Comparison of ENCODE assay signal across 8 cellular contexts in the genomic region with DNA sequence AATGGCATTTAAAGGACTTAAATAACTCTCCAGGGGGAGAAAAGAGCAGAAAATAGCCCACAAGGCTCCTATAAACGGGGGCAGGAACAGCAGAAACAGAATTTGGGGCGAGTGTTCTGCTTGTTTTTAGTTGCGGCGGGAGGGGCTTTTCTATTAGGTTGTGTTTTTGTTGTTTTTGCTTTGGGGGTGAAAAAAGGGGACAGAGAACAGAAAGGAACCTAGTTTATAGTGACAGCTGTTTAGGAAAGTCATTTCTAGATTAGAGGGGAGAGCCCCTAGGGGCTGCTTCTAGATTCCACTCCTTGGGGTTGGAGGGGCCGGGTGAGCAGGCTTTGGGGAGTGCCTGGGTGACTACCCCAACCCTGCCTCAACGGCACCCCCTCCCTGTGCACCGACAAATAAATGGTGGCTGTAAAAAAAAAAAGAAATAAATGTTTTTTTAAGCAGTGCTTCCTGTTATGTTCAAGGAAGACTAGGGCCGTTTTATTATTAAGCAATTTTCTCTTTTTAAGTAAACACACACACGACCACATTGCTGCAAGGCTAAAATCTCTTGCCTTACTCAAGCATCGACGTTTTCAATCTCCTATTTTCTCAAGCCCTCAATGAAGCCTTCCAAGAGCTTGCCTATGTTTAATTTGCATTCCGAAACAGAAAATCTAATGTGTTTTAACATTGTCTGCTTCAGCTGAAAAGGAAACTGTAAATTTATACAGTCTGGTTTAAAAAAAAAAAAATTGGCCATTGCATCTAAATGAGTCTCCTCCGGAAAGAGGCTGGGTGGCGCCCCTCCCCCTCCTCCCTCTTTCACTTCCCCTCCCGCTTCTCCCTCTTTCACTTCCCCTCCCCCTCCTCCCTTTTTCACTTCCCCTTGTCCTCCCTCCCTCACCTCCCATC.
DNase-seq lines count a peak whose midpoint lies in the region; ATAC-seq, FAIRE-seq and TF ChIP-seq lines count a peak whose summit lies in the region.

No MANE protein-coding gene starts in this region.

- peak; percentile 37 for FAIRE-seq in G401.6 (lab: Jason Lieb, UNC)
- no peak for FAIRE-seq in GM12878 (lab: Jason Lieb, UNC)

- peak; percentile 79 to 89 for TF ChIP-seq EP300 in GM12878 (IDR thresholded peaks at IDR 0.05; ENCODE audit: borderline replicate concordance in 1 of 2, control insufficient read depth in 1 of 2, low read depth in 2 of 2, low read length in 2 of 2)

- H3K27ac ChIP-seq in SU-DHL-6 (ENCODE audit: low read depth, low read length) (peak overlapping the region; percentile 100), GM12878 (ENCODE audit: control insufficient read depth, insufficient read depth) (peak overlapping the region; percentile 39)

- SMC1A ChIA-PET in GM12878 (lab: Charles Lee; ENCODE audit: uncharacterized antibody, unreplicated experiment) = interaction anchor here (1.4 kb wide), 1 partner anchor 11 kb away, joined by 4 read pairs; no protein-coding TSS in a partner anchor

- POLR2A ChIA-PET in GM12878 (lab: Charles Lee) = interaction anchor here (0.5 to 0.6 kb wide), 2 partner anchors 405 to 770 kb away, joined by 3 to 4 read pairs; no protein-coding TSS in a partner anchor

- H3K9ac ChIP-seq in SU-DHL-6 (ENCODE audit: low read length) = peak overlapping the region; percentile 67
- no peak overlapping the region for H3K9ac ChIP-seq in GM12878 (ENCODE audit: control insufficient read depth, insufficient read depth, low read length)

- RAD21 ChIA-PET in GM12878 (lab: Charles Lee; ENCODE audit: unreplicated experiment) = interaction anchor here (0.7 to 1.0 kb wide), 2 partner anchors 11 to 333 kb away, joined by 3 to 4 read pairs; no protein-coding TSS in a partner anchor

- H3K4me2 ChIP-seq in SU-DHL-6 (ENCODE audit: low read depth, low read length, poor library complexity, severe bottlenecking) = peak overlapping the region; percentile 99
- peak overlapping the region; percentile 60 for H3K4me2 ChIP-seq in GM12878 (ENCODE audit: control insufficient read depth, insufficient read depth)

- H3K27me3 ChIP-seq in SU-DHL-6 (ENCODE audit: low read length) (no peaks in the 10 kb centered on the region), GM12878 (replicated peaks in 1 of 2; ENCODE audit: control insufficient read depth in 2 of 2, insufficient read depth in 2 of 2, low read length in 1 of 2) (no peaks in the 10 kb centered on the region)

- DNase-seq in HT-29 (ENCODE audit: low spot score) (peak; percentile 2), GM12878 (ENCODE audit: low read depth, low spot score) (peak; percentile 53), left colon (peak; percentile 76 to 84), NCI-H524 treated with DMSO at 0.1 percent for 48 hours (lab: John Stamatoyannopoulos, UW) (no peak)
- peak; percentile 60 for DNase-seq in stimulated activated CD4-positive, alpha-beta T cell treated with anti-CD3 and anti-CD28 coated beads, Interleukin-4, amount 100 ng/mL, for 24 hours

- TF ChIP-seq CTCF in SU-DHL-6 (IDR thresholded peaks at IDR 0.05; ENCODE audit: insufficient read depth, low read length, poor library complexity, severe bottlenecking) = no peak
- TF ChIP-seq CTCF in GM12878 (IDR thresholded peaks at IDR 0.05 in 2 of 3, conservative IDR thresholded peaks at IDR 0.05 in 1 of 3; ENCODE audit: control insufficient read depth in 2 of 3, extremely low read depth in 1 of 3, insufficient read depth in 1 of 3, low read depth in 3 of 3, low read length in 3 of 3) = no peak

- peaks cover 15% of the 10 kb centered on the region for H3F3A ChIP-seq in SU-DHL-6 (ENCODE audit: insufficient read depth)

- WGBS in GM12878 (ENCODE audit: insufficient coverage, insufficient replicate concordance, low lambda C conversion rate, missing lambda C conversion rate) = 2% methylated on average over 12 of the region's 15 CpGs

- no peaks in the 10 kb centered on the region for H3K9me2 ChIP-seq in SU-DHL-6 (replicated peaks; ENCODE audit: insufficient read depth, low read length)

- no peak overlapping the region for H2AFZ ChIP-seq in SU-DHL-6 (ENCODE audit: low read depth, low read length, severe bottlenecking)
- no peak overlapping the region for H2AFZ ChIP-seq in GM12878 (ENCODE audit: control insufficient read depth, low read depth, low read length)

- peak overlapping the region; percentile 51 for H3K4me3 ChIP-seq in SU-DHL-6 (ENCODE audit: insufficient read depth, low read length, poor library complexity, severe bottlenecking)
- no peak overlapping the region for H3K4me3 ChIP-seq in GM12878

- no peak for TF ChIP-seq POLR2A in GM12878 (IDR thresholded peaks at IDR 0.05; ENCODE audit: low read depth, low read length)

- intact Hi-C loops in GM12878 (cut with micrococcal nuclease; ENCODE audit: unreplicated experiment) = loop anchor here (1.0 to 2.0 kb wide), 2 partner anchors 23 to 122 kb away; no protein-coding TSS in a partner anchor
- intact Hi-C loops in left colon (cut with DNase I, micrococcal nuclease) = loop anchor here in 1 of 2 donors (5.0 kb wide), 1 partner anchor 121 kb away; no protein-coding TSS in a partner anchor

- no peaks in the 10 kb centered on the region for H3K9me3 ChIP-seq in SU-DHL-6 (ENCODE audit: insufficient read depth, low read length)
- peaks cover 5% of the 10 kb centered on the region; the same call in 2 of the 3 replicates for H3K9me3 ChIP-seq in GM12878 (replicated peaks; ENCODE audit: control insufficient read depth, insufficient read depth, low read length)

- no TSS peak for BruUV-seq in GM12878 (replicated peaks; lab: Mats Ljungman, UMichigan)

- H3K36me3 ChIP-seq in SU-DHL-6 (ENCODE audit: low read length) (no peaks in the 10 kb centered on the region), GM12878 (ENCODE audit: control insufficient read depth in 2 of 2, insufficient read depth in 2 of 2, low read length in 1 of 2) (no peaks in the 10 kb centered on the region)

- CTCF ChIA-PET in GM12878 (lab: Yijun Ruan, JAX) = no interaction called here

- no peak for TF ChIP-seq RAD21 in GM12878 (IDR thresholded peaks at IDR 0.05; ENCODE audit: insufficient read depth, low read depth, low read length)

- H3K79me2 ChIP-seq in SU-DHL-6 (ENCODE audit: insufficient read depth, low read length) = no peaks in the 10 kb centered on the region
- no peaks in the 10 kb centered on the region for H3K79me2 ChIP-seq in GM12878 (ENCODE audit: control insufficient read depth, insufficient read depth, low read length)

- H4K20me1 ChIP-seq in SU-DHL-6 (ENCODE audit: low read depth, low read length) (no peaks in the 10 kb centered on the region), GM12878 (ENCODE audit: control insufficient read depth, insufficient read depth) (no peaks in the 10 kb centered on the region)

- in situ Hi-C loops in GM12878 (cut with MboI) = no loop called here

- peak; percentile 80 for ATAC-seq in GM21423 (IDR thresholded peaks at IDR 0.05; ENCODE audit: unreplicated experiment)
- peak; percentile 92 for ATAC-seq in GM12878
- peak; percentile 68 for ATAC-seq in left colon

- peaks cover 4% of the 10 kb centered on the region; the same call in 1 of the 2 replicates for H3K4me1 ChIP-seq in GM12878 (ENCODE audit: control insufficient read depth, insufficient read depth, low read length)

TF ChIP-seq in GM12878, 131 proteins besides CTCF, POLR2A, EP300 and RAD21 (continues in another document):
- TF ChIP-seq, protein P1, sequence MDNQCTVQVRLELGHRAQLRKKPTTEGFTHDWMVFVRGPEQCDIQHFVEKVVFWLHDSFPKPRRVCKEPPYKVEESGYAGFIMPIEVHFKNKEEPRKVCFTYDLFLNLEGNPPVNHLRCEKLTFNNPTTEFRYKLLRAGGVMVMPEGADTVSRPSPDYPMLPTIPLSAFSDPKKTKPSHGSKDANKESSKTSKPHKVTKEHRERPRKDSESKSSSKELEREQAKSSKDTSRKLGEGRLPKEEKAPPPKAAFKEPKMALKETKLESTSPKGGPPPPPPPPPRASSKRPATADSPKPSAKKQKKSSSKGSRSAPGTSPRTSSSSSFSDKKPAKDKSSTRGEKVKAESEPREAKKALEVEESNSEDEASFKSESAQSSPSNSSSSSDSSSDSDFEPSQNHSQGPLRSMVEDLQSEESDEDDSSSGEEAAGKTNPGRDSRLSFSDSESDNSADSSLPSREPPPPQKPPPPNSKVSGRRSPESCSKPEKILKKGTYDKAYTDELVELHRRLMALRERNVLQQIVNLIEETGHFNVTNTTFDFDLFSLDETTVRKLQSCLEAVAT (IDR thresholded peaks at IDR 0.05) = peak; percentile 47; the same call in 1 of the 2 replicates
- TF ChIP-seq NFIC (IDR thresholded peaks at IDR 0.05; ENCODE audit: low read depth, low read length) (peak; percentile 74), MYC (IDR thresholded peaks at IDR 0.05; ENCODE audit: insufficient read depth, insufficient read length, insufficient replicate concordance, low read length, severe bottlenecking) (no peak), SKIL (IDR thresholded peaks at IDR 0.05; ENCODE audit: low read depth, poor library complexity, severe bottlenecking) (peak; percentile 66), EED (IDR thresholded peaks at IDR 0.05; ENCODE audit: low read depth) (peak; percentile 77)
- TF ChIP-seq, protein P2, sequence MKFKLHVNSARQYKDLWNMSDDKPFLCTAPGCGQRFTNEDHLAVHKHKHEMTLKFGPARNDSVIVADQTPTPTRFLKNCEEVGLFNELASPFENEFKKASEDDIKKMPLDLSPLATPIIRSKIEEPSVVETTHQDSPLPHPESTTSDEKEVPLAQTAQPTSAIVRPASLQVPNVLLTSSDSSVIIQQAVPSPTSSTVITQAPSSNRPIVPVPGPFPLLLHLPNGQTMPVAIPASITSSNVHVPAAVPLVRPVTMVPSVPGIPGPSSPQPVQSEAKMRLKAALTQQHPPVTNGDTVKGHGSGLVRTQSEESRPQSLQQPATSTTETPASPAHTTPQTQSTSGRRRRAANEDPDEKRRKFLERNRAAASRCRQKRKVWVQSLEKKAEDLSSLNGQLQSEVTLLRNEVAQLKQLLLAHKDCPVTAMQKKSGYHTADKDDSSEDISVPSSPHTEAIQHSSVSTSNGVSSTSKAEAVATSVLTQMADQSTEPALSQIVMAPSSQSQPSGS (IDR thresholded peaks at IDR 0.05; ENCODE audit: low read length) = peak; percentile 46
